Comparison of ENCODE assay signal across 2 cellular contexts in the genomic region with DNA sequence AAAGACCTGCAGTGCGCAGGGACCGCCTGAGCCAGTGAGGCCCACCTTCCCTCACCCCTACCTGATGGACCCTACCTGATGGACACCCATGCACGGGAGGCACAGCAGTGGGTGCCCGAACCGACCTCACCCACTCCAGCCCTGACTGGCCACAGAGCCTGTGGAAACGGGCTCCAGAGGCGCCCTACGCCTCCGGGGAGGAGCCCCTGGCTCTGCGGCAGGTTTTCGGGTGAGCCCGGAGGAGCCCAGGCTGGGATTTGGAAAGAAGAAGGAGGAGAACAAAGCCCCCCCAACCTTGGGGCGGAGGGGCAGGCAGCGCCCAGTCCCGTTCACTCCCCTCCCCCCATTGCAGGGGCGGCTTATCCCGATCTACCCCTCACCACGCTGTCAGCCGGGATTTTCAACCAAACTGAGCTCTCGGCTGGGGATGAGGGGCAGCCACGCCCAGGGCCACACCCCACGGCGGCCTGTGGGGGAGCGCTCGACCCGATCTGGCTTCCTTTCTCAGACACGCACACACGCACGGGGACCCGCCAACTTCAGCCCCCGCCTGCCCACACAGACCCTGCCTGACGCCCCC.
TF ChIP-seq lines count a peak whose summit lies in the region.

No MANE protein-coding gene starts in this region.

TF ChIP-seq in SK-N-SH, 30 proteins besides CTCF, POLR2A, EP300 and RAD21 (continued from another document):
- TF ChIP-seq JUND (IDR thresholded peaks at IDR 0.05) (no peak), CHD2 (IDR thresholded peaks at IDR 0.05; ENCODE audit: low read length, partially characterized antibody) (no peak), MXI1 (IDR thresholded peaks at IDR 0.05; ENCODE audit: low read depth, low read length) (no peak), FOXJ3 (CRISPR knock-in tag; IDR thresholded peaks at IDR 0.05) (no peak), MEF2A (IDR thresholded peaks at IDR 0.05; ENCODE audit: borderline replicate concordance, low read depth) (no peak), POLR2AphosphoS5 (IDR thresholded peaks at IDR 0.05; ENCODE audit: low read depth, low read length) (no peak), ELF1 (IDR thresholded peaks at IDR 0.05) (no peak), YY1 (IDR thresholded peaks at IDR 0.05; ENCODE audit: low read depth) (no peak), SIN3A (IDR thresholded peaks at IDR 0.05; ENCODE audit: borderline replicate concordance, low read depth, low read length) (no peak), TAF1 (IDR thresholded peaks at IDR 0.05; ENCODE audit: borderline replicate concordance, low read depth, low read length) (no peak), SMC3 (IDR thresholded peaks at IDR 0.05; ENCODE audit: low read depth, low read length) (no peak)
- TF ChIP-seq, protein P1, sequence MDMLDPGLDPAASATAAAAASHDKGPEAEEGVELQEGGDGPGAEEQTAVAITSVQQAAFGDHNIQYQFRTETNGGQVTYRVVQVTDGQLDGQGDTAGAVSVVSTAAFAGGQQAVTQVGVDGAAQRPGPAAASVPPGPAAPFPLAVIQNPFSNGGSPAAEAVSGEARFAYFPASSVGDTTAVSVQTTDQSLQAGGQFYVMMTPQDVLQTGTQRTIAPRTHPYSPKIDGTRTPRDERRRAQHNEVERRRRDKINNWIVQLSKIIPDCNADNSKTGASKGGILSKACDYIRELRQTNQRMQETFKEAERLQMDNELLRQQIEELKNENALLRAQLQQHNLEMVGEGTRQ (IDR thresholded peaks at IDR 0.05; ENCODE audit: borderline replicate concordance, low read depth, low read length) = no peak
- TF ChIP-seq, protein P2, sequence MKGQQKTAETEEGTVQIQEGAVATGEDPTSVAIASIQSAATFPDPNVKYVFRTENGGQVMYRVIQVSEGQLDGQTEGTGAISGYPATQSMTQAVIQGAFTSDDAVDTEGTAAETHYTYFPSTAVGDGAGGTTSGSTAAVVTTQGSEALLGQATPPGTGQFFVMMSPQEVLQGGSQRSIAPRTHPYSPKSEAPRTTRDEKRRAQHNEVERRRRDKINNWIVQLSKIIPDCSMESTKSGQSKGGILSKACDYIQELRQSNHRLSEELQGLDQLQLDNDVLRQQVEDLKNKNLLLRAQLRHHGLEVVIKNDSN (IDR thresholded peaks at IDR 0.05; ENCODE audit: borderline replicate concordance, low read depth) = no peak
- TF ChIP-seq, protein P3, sequence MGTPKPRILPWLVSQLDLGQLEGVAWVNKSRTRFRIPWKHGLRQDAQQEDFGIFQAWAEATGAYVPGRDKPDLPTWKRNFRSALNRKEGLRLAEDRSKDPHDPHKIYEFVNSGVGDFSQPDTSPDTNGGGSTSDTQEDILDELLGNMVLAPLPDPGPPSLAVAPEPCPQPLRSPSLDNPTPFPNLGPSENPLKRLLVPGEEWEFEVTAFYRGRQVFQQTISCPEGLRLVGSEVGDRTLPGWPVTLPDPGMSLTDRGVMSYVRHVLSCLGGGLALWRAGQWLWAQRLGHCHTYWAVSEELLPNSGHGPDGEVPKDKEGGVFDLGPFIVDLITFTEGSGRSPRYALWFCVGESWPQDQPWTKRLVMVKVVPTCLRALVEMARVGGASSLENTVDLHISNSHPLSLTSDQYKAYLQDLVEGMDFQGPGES (IDR thresholded peaks at IDR 0.05; ENCODE audit: low read depth, low read length) = no peak

TF ChIP-seq in SK-N-SH treated with all-trans-retinoic acid at 6 μM for 48 hours, 23 proteins besides CTCF, POLR2A, EP300 and RAD21 (continued from another document):
- no peak for TF ChIP-seq ISL1 (CRISPR knock-in tag; IDR thresholded peaks at IDR 0.05)
- TF ChIP-seq, protein P4, sequence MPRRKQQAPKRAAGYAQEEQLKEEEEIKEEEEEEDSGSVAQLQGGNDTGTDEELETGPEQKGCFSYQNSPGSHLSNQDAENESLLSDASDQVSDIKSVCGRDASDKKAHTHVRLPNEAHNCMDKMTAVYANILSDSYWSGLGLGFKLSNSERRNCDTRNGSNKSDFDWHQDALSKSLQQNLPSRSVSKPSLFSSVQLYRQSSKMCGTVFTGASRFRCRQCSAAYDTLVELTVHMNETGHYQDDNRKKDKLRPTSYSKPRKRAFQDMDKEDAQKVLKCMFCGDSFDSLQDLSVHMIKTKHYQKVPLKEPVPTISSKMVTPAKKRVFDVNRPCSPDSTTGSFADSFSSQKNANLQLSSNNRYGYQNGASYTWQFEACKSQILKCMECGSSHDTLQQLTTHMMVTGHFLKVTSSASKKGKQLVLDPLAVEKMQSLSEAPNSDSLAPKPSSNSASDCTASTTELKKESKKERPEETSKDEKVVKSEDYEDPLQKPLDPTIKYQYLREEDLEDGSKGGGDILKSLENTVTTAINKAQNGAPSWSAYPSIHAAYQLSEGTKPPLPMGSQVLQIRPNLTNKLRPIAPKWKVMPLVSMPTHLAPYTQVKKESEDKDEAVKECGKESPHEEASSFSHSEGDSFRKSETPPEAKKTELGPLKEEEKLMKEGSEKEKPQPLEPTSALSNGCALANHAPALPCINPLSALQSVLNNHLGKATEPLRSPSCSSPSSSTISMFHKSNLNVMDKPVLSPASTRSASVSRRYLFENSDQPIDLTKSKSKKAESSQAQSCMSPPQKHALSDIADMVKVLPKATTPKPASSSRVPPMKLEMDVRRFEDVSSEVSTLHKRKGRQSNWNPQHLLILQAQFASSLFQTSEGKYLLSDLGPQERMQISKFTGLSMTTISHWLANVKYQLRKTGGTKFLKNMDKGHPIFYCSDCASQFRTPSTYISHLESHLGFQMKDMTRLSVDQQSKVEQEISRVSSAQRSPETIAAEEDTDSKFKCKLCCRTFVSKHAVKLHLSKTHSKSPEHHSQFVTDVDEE (CRISPR knock-in tag; IDR thresholded peaks at IDR 0.05) = no peak
- TF ChIP-seq, protein P5, sequence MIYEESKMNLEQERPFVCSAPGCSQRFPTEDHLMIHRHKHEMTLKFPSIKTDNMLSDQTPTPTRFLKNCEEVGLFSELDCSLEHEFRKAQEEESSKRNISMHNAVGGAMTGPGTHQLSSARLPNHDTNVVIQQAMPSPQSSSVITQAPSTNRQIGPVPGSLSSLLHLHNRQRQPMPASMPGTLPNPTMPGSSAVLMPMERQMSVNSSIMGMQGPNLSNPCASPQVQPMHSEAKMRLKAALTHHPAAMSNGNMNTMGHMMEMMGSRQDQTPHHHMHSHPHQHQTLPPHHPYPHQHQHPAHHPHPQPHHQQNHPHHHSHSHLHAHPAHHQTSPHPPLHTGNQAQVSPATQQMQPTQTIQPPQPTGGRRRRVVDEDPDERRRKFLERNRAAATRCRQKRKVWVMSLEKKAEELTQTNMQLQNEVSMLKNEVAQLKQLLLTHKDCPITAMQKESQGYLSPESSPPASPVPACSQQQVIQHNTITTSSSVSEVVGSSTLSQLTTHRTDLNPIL (CRISPR knock-in tag; IDR thresholded peaks at IDR 0.05; ENCODE audit: low read depth) = no peak
